Comparison of ENCODE assay signal across 1 cellular context in the genomic region with DNA sequence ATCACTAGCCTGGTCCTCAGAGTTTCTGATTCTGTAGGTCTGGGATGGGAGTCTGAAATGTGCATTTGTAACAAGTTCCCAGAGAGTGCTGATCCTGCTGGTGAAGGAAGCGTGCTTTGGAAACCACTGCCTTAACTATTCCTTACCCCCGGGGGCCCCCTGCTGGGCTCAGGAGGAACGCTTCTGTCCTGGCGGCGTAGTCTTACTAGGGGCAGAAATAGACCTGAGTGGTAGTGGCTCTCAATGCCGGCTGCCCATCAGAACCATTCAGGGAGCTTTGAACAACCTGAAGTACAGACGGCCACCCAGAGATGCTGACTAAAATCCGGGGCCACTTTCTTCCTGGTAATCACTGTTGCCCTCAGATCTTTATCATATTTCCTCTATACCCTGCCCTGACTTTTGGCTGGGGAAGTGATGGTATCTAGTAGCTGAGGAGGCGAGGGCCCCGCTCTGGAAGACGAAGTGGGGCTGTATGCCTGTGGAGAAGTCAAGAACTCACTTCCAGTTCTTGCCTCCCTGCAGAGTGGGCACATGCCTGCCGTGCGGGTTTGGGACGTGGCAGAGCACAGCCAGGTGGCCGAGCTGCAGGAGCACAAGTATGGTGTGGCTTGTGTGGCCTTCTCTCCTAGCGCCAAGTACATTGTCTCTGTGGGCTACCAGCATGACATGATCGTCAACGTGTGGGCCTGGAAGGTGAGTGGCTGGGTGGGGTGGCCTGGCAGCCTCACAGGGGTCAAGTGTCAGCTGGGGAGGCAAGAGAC.
A peak's percentile ranks its signal among the peaks of the same experiment; 100 is the strongest.
TF ChIP-seq lines count a peak whose summit lies in the region.

No MANE protein-coding gene starts in this region.

TF ChIP-seq in IMR-90, 13 proteins besides CTCF, POLR2A, EP300 and RAD21 (continued from another document):
- TF ChIP-seq, protein P1, sequence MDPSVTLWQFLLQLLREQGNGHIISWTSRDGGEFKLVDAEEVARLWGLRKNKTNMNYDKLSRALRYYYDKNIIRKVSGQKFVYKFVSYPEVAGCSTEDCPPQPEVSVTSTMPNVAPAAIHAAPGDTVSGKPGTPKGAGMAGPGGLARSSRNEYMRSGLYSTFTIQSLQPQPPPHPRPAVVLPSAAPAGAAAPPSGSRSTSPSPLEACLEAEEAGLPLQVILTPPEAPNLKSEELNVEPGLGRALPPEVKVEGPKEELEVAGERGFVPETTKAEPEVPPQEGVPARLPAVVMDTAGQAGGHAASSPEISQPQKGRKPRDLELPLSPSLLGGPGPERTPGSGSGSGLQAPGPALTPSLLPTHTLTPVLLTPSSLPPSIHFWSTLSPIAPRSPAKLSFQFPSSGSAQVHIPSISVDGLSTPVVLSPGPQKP (IDR thresholded peaks at IDR 0.05; ENCODE audit: borderline replicate concordance, low read depth, low read length), result no peak
- TF ChIP-seq SMC3 (IDR thresholded peaks at IDR 0.05; ENCODE audit: low read depth, low read length), result peak; percentile 99
- TF ChIP-seq RCOR1 (IDR thresholded peaks at IDR 0.05; ENCODE audit: insufficient replicate concordance, low read length), result no peak
- TF ChIP-seq RFX5 (IDR thresholded peaks at IDR 0.05; ENCODE audit: low read depth, low read length), result no peak
- TF ChIP-seq CEBPB (IDR thresholded peaks at IDR 0.05; ENCODE audit: low read depth, low read length), result no peak
- no peak; the same call in 1 of the 2 replicates for TF ChIP-seq MAZ (IDR thresholded peaks at IDR 0.05; ENCODE audit: borderline replicate concordance, low read depth, low read length)
- TF ChIP-seq NFE2L2 (IDR thresholded peaks at IDR 0.05; ENCODE audit: low read depth, low read length), result no peak
- TF ChIP-seq MXI1 (IDR thresholded peaks at IDR 0.05; ENCODE audit: borderline replicate concordance, low read depth, low read length), result peak; percentile 65; the same call in 1 of the 2 replicates
- no peak for TF ChIP-seq CHD1 (IDR thresholded peaks at IDR 0.05; ENCODE audit: low read depth, low read length)
- TF ChIP-seq BHLHE40 (IDR thresholded peaks at IDR 0.05; ENCODE audit: low read depth, low read length), result no peak
- TF ChIP-seq USF2 (IDR thresholded peaks at IDR 0.05; ENCODE audit: low read depth, low read length), result no peak
